In genomic region chr1:59143824-59144223, GRCh38 we compare ENCODE assay signal across 1 cellular context.
TF ChIP-seq lines count a peak whose summit lies in the region.

No MANE protein-coding gene starts in this region.

TF ChIP-seq in GM23338, 12 proteins besides CTCF, POLR2A, EP300 and RAD21 (continued from another document):
- TF ChIP-seq ZNF462 (CRISPR knock-in tag; IDR thresholded peaks at IDR 0.05) (no peak), NANOG (IDR thresholded peaks at IDR 0.05; ENCODE audit: borderline replicate concordance) (no peak), ZNF331 (CRISPR knock-in tag; IDR thresholded peaks at IDR 0.05; ENCODE audit: low read depth) (no peak), STAT1 (IDR thresholded peaks at IDR 0.05; ENCODE audit: unreplicated experiment) (no peak), ETS1 (IDR thresholded peaks at IDR 0.05) (no peak), REST (IDR thresholded peaks at IDR 0.05; ENCODE audit: unreplicated experiment) (no peak), CREB1 (CRISPR knock-in tag; IDR thresholded peaks at IDR 0.05; ENCODE audit: low read depth) (no peak), POLR2AphosphoS5 (IDR thresholded peaks at IDR 0.05; ENCODE audit: low read depth) (no peak), EZH2 (IDR thresholded peaks at IDR 0.05; ENCODE audit: low read depth, unreplicated experiment) (no peak)
